Comparison of ENCODE assay signal across 12 cellular contexts in the genomic region with DNA sequence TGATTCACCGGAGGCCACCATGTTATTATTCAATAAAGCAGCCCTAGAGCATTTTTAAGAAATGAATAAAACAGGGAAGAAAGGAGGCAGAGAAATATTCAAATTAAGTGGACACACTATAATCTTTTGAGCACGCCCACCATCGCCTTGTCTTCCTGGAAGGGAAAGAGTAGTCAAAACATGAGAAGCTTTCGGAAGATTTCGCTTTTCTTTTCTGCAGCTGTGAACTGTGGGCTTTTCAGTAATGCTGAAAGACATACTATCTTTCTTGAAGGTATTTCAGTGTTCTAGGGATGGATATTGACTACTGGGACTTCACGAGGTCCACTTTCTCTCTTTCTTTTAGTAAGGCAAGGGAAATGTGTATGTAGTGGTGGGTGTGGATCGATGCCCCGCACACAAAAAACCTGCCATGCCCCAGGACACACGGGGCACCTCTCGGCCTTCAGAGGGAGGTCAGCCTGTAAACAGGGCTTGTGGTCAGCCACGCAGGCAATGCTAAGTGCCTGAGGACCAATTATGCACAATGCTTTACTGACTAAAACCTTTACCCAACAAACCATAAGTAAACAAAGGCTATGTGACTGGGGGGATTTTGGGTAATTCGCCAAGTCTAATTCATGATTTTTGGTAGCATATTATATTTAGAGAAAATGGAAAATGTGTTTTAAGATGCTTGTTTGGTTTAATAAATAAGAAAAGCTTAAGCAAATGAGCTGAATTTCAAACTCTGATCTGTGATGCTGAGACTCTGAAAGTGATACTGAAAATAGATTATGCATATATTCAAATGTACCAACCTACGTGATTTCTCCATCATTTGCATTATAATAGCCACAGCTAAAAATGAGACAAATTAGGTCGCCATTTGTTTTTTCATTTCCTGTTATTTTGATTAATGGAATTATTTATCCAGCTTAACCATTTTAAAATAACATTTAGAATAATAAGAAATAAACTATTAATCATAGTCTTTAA.
A peak's percentile ranks its signal among the peaks of the same experiment; 100 is the strongest.
DNase-seq lines count a peak whose midpoint lies in the region; ATAC-seq, FAIRE-seq and TF ChIP-seq lines count a peak whose summit lies in the region.
"Had no signal": no experiment of that assay in that cellular context is flagged by ENCODE, and none has a peak within 500 bp of the region (broad histone marks: within the 10 kb centered on the region; RNA-seq: fewer than 3 reads in every experiment).

No MANE protein-coding gene starts in this region.

- DNase-seq in kidney (peak; percentile 30), dedifferentiated amniotic fluid mesenchymal stem cell (ENCODE audit: extremely low spot score) (no peak), NCI-H82 (lab: John Stamatoyannopoulos, UW) (no peak), posterior vena cava (ENCODE audit: low spot score) (no peak), hypothalamus (lab: John Stamatoyannopoulos, UW) (no peak)
- DNase-seq: Kasumi-1, trophoblast cell had no signal

- FAIRE-seq in kidney (lab: Jason Lieb, UNC): no peak

- ATAC-seq in GM18907 (IDR thresholded peaks at IDR 0.05; ENCODE audit: unreplicated experiment) (peak; percentile 87), GM21447 (IDR thresholded peaks at IDR 0.05; ENCODE audit: unreplicated experiment) (peak; percentile 72), HG03175 (IDR thresholded peaks at IDR 0.05; ENCODE audit: unreplicated experiment) (peak; percentile 81)
- ATAC-seq: Panc1 had no signal

- H3K36me3 ChIP-seq in kidney (ENCODE audit: control insufficient read depth in 1 of 2, insufficient read depth in 2 of 2, low read length in 2 of 2): peaks cover 6 to 13% of the 10 kb centered on the region in 2 donors

- no peak overlapping the region for H3K9ac ChIP-seq in kidney (ENCODE audit: low read length in 2 of 2)

- H3K4me1 ChIP-seq in kidney (ENCODE audit: control insufficient read depth in 1 of 2, insufficient read depth in 1 of 2, low read depth in 1 of 2, low read length in 2 of 2): no peaks in the 10 kb centered on the region

- intact Hi-C loops in kidney (cut with DNase I): no loop called here
- intact Hi-C loops in posterior vena cava (cut with DNase I): no loop called here

- no peak for TF ChIP-seq CTCF in kidney (IDR thresholded peaks at IDR 0.05; ENCODE audit: borderline replicate concordance, extremely low read depth, insufficient read depth)

- H3K9me3 ChIP-seq in kidney (ENCODE audit: control insufficient read depth in 1 of 2, low read length in 2 of 2): no peaks in the 10 kb centered on the region

- no peak overlapping the region for H3K27ac ChIP-seq in kidney (ENCODE audit: low read depth in 2 of 2, low read length in 2 of 2)
- H3K27ac ChIP-seq: skin epidermis had no signal

- H3K4me3 ChIP-seq in kidney (ENCODE audit: low read length in 2 of 2): no peak overlapping the region
- H3K4me3 ChIP-seq: skin epidermis had no signal
